1 cellular context compared by ENCODE assay signal in genomic region chr4:10093273-10093621, GRCh38.
TF ChIP-seq lines count a peak whose summit lies in the region.

No MANE protein-coding gene starts in this region.

TF ChIP-seq in HepG2, 621 proteins besides CTCF, POLR2A, EP300 and RAD21 (continued from another document):
- TF ChIP-seq GPBP1L1 (CRISPR knock-in tag; IDR thresholded peaks at IDR 0.05) (no peak), ZFP82 (CRISPR knock-in tag; IDR thresholded peaks at IDR 0.05; ENCODE audit: borderline replicate concordance) (no peak), NCOR1 (IDR thresholded peaks at IDR 0.05; ENCODE audit: borderline replicate concordance, low read length) (no peak), NR3C1 (CRISPR knock-in tag; IDR thresholded peaks at IDR 0.05) (no peak)
